In genomic region chr1:89465201-89465600, GRCh38 we compare ENCODE assay signal across 11 cellular contexts. TPM values are rescaled to one million over a fixed set of nuclear protein-coding genes. Genes with fewer than 3 reads are reported as not detected.
DNase-seq lines count a peak whose midpoint lies in the region; ATAC-seq and TF ChIP-seq lines count a peak whose summit lies in the region.
"Had no signal": no experiment of that assay in that cellular context is flagged by ENCODE, and none has a peak within 500 bp of the region (broad histone marks: within the 10 kb centered on the region; RNA-seq: fewer than 3 reads in every experiment).

No MANE protein-coding gene starts in this region.

- H3K9me3 Mint-ChIP-seq in activated naive CD4-positive, alpha-beta T cell treated with anti-CD3 and anti-CD28 coated beads, Interleukin-2, amount 50 U/mL, for 24 hours, result no peaks in the 10 kb centered on the region
- peaks cover 3% of the 10 kb centered on the region for H3K9me3 Mint-ChIP-seq in activated naive CD4-positive, alpha-beta T cell treated with anti-CD3 and anti-CD28 coated beads, Interleukin-2, amount 10 ng/mL, durations not matched to agents 7 days and 5 days
- no peaks in the 10 kb centered on the region for H3K9me3 Mint-ChIP-seq in stimulated activated naive B cell treated with anti-CD40 and anti-IgM and Interleukin-4, amounts not matched to agents 10 μg/mL and 1 μg/mL and 100 μg/mL, for 72 hours
- H3K9me3 Mint-ChIP-seq: CD14-positive monocyte had no signal

- no peaks in the 10 kb centered on the region for H3K9me3 ChIP-seq in stomach

- WGBS in stomach, 5 donors, result 81 to 97% (median 94%) methylated on average over 1 of the region's 1 CpG

- H3K27me3 Mint-ChIP-seq in activated naive CD4-positive, alpha-beta T cell treated with anti-CD3 and anti-CD28 coated beads, Interleukin-2, amount 50 U/mL, for 24 hours, result peaks cover 28% of the 10 kb centered on the region
- peaks cover 61% of the 10 kb centered on the region for H3K27me3 Mint-ChIP-seq in activated naive CD4-positive, alpha-beta T cell treated with anti-CD3 and anti-CD28 coated beads, Interleukin-2, amount 10 ng/mL, durations not matched to agents 7 days and 5 days
- peaks cover 51 to 52% of the 10 kb centered on the region in 2 donors for H3K27me3 Mint-ChIP-seq in stimulated activated naive B cell treated with anti-CD40 and anti-IgM and Interleukin-4, amounts not matched to agents 10 μg/mL and 1 μg/mL and 100 μg/mL, for 72 hours

- no peak overlapping the region for H3K27ac ChIP-seq in stomach

- H3K4me1 Mint-ChIP-seq in activated naive CD4-positive, alpha-beta T cell treated with anti-CD3 and anti-CD28 coated beads, Interleukin-2, amount 50 U/mL, for 24 hours, result peaks cover 23% of the 10 kb centered on the region
- peaks cover 25% of the 10 kb centered on the region for H3K4me1 Mint-ChIP-seq in activated naive CD4-positive, alpha-beta T cell treated with anti-CD3 and anti-CD28 coated beads, Interleukin-2, amount 10 ng/mL, durations not matched to agents 7 days and 5 days
- peaks cover 12 to 16% of the 10 kb centered on the region in 2 donors for H3K4me1 Mint-ChIP-seq in stimulated activated naive B cell treated with anti-CD40 and anti-IgM and Interleukin-4, amounts not matched to agents 10 μg/mL and 1 μg/mL and 100 μg/mL, for 72 hours

- ATAC-seq in HG02885 (IDR thresholded peaks at IDR 0.05; ENCODE audit: poor library complexity, unreplicated experiment), result peak; percentile 46
- ATAC-seq in stimulated activated naive B cell treated with anti-CD40 and anti-IgM and Interleukin-4, amounts not matched to agents 10 μg/mL and 1 μg/mL and 100 μg/mL, for 72 hours (replicated peaks), result peak; percentile 87 to 88

- peaks cover 0 to 5% (median 0%) of the 10 kb centered on the region in 4 donors for H3K4me1 ChIP-seq in stomach

- H3K36me3 ChIP-seq in stomach, result no peaks in the 10 kb centered on the region

- no peaks in the 10 kb centered on the region for H3K27me3 ChIP-seq in stomach

- intact Hi-C loops in stomach (cut with DNase I; ENCODE audit: low total_unique reads), result no loop called here

- no peak for TF ChIP-seq CTCF in stomach (IDR thresholded peaks at IDR 0.05)

- H3K27ac Mint-ChIP-seq in activated naive CD4-positive, alpha-beta T cell treated with anti-CD3 and anti-CD28 coated beads, Interleukin-2, amount 50 U/mL, for 24 hours, result peak overlapping the region; percentile 48
- H3K27ac Mint-ChIP-seq in activated naive CD4-positive, alpha-beta T cell treated with anti-CD3 and anti-CD28 coated beads, Interleukin-2, amount 10 ng/mL, durations not matched to agents 7 days and 5 days, result no peak overlapping the region
- H3K27ac Mint-ChIP-seq in stimulated activated naive B cell treated with anti-CD40 and anti-IgM and Interleukin-4, amounts not matched to agents 10 μg/mL and 1 μg/mL and 100 μg/mL, for 72 hours, result no peak overlapping the region

- no peak for TF ChIP-seq EP300 in stomach (IDR thresholded peaks at IDR 0.05)

- H3K4me3 ChIP-seq in stomach, result no peak overlapping the region

- DNase-seq in activated naive CD4-positive, alpha-beta T cell treated with anti-CD3 and anti-CD28 coated beads, Interleukin-2, amount 10 ng/mL, durations not matched to agents 7 days and 5 days, result no peak
- DNase-seq in SW480 (ENCODE audit: low spot score) (peak; percentile 31), stomach (no peak), SIG-M5 (lab: John Stamatoyannopoulos, UW) (no peak), D341Med (ENCODE audit: low spot score) (no peak)
- no peak for DNase-seq in stimulated activated naive B cell treated with anti-CD40 and anti-IgM and Interleukin-4, amounts not matched to agents 10 μg/mL and 1 μg/mL and 100 μg/mL, for 72 hours
- DNase-seq: activated CD8-positive, alpha-beta memory T cell treated with anti-CD3 and anti-CD28 coated beads for 24 hours; hypothalamus had no signal

- TF ChIP-seq POLR2A in stomach (IDR thresholded peaks at IDR 0.05), result no peak

- no peaks in the 10 kb centered on the region for H3K36me3 Mint-ChIP-seq in activated naive CD4-positive, alpha-beta T cell treated with anti-CD3 and anti-CD28 coated beads, Interleukin-2, amount 50 U/mL, for 24 hours
- H3K36me3 Mint-ChIP-seq in activated naive CD4-positive, alpha-beta T cell treated with anti-CD3 and anti-CD28 coated beads, Interleukin-2, amount 10 ng/mL, durations not matched to agents 7 days and 5 days, result no peaks in the 10 kb centered on the region
- peaks cover 2 to 3% of the 10 kb centered on the region in 2 donors for H3K36me3 Mint-ChIP-seq in stimulated activated naive B cell treated with anti-CD40 and anti-IgM and Interleukin-4, amounts not matched to agents 10 μg/mL and 1 μg/mL and 100 μg/mL, for 72 hours

- H3K4me3 Mint-ChIP-seq in activated naive CD4-positive, alpha-beta T cell treated with anti-CD3 and anti-CD28 coated beads, Interleukin-2, amount 50 U/mL, for 24 hours, result no peak overlapping the region
- no peak overlapping the region for H3K4me3 Mint-ChIP-seq in activated naive CD4-positive, alpha-beta T cell treated with anti-CD3 and anti-CD28 coated beads, Interleukin-2, amount 10 ng/mL, durations not matched to agents 7 days and 5 days
- no peak overlapping the region for H3K4me3 Mint-ChIP-seq in stimulated activated naive B cell treated with anti-CD40 and anti-IgM and Interleukin-4, amounts not matched to agents 10 μg/mL and 1 μg/mL and 100 μg/mL, for 72 hours
- H3K4me3 Mint-ChIP-seq: CD14-positive monocyte had no signal

- CTCF ChIA-PET in activated naive CD4-positive, alpha-beta T cell treated with anti-CD3 and anti-CD28 coated beads, Interleukin-2, amount 10 ng/mL, durations not matched to agents 7 days and 5 days (lab: Charles Lee), result interaction anchor here (1.0 to 1.2 kb wide), 4 partner anchors 11 to 379 kb away, joined by 3 to 4 read pairs (median 3); no protein-coding TSS in a partner anchor

RNA-seq across cellular contexts. Expression of gene LRRC8B, which starts 59.4 kb away (rescaled TPM):
- total RNA-seq in stomach, result 10 to 100 TPM in 4 of 5 donors, 1 to 10 TPM in 1; 1.2 to 27.4 (median 15.2) TPM
- polyA plus RNA-seq in stomach, result 1 to 10 TPM; 1.4 to 1.8 (median 1.6) TPM
